In genomic region chr14:75604979-75605825, GRCh38 we compare ENCODE assay signal across 11 cellular contexts. TPM values are rescaled to one million over a fixed set of nuclear protein-coding genes. Genes with fewer than 3 reads are reported as not detected.
DNase-seq lines count a peak whose midpoint lies in the region; ATAC-seq and TF ChIP-seq lines count a peak whose summit lies in the region.
"Had no signal": no experiment of that assay in that cellular context is flagged by ENCODE, and none has a peak within 500 bp of the region (broad histone marks: within the 10 kb centered on the region; RNA-seq: fewer than 3 reads in every experiment).

No MANE protein-coding gene starts in this region.

- peak overlapping the region; percentile 8 for H3K9ac ChIP-seq in HUES6 (ENCODE audit: low read length)

- no peak for ATAC-seq in HG03565 (IDR thresholded peaks at IDR 0.05; ENCODE audit: unreplicated experiment)

- intact Hi-C loops in adrenal gland (cut with DNase I), result no loop called here

- no peak for TF ChIP-seq POLR2A in adrenal gland (IDR thresholded peaks at IDR 0.05)

- H3K27ac ChIP-seq in HUES6 (ENCODE audit: low read depth, low read length) (no peak overlapping the region), adrenal gland (peak overlapping the region in 4 of 5 donors; percentile 16 to 81 (median 34)), right atrium auricular region (peak overlapping the region; percentile 21 to 35)
- H3K27ac ChIP-seq: ovary, uterus had no signal

- H3K27me3 ChIP-seq in HUES6 (ENCODE audit: control insufficient read depth, insufficient read depth, low read length) (no peaks in the 10 kb centered on the region), adrenal gland (no peaks in the 10 kb centered on the region), right atrium auricular region (no peaks in the 10 kb centered on the region)
- H3K27me3 ChIP-seq: ovary, uterus had no signal

- no peak overlapping the region for H3K4me3 ChIP-seq in HUES6 (ENCODE audit: low read depth, low read length)
- H3K4me3 ChIP-seq in adrenal gland, result no peak overlapping the region
- peak overlapping the region in 1 of 2 donors; percentile 18 for H3K4me3 ChIP-seq in right atrium auricular region
- H3K4me3 ChIP-seq: ovary, uterus had no signal

- no peaks in the 10 kb centered on the region for H3K36me3 ChIP-seq in HUES6 (ENCODE audit: control insufficient read depth, insufficient read depth, low read length)
- no peaks in the 10 kb centered on the region for H3K36me3 ChIP-seq in adrenal gland (replicated peaks in 1 of 2)
- H3K36me3 ChIP-seq in right atrium auricular region, result no peaks in the 10 kb centered on the region
- H3K36me3 ChIP-seq: ovary, uterus had no signal

- DNase-seq in adrenal gland (peak in 5 of 7 donors; percentile 20 to 62 (median 34)), right atrium auricular region (ENCODE audit: low spot score) (peak; percentile 65), renal cortical epithelial cell (ENCODE audit: low read depth) (peak; percentile 54), NCI-H2227 treated with DMSO at 0.1 percent for 48 hours (lab: John Stamatoyannopoulos, UW) (no peak), NCI-H748 treated with DMSO at 0.1 percent for 48 hours (lab: John Stamatoyannopoulos, UW) (no peak), HUDEP-2 (lab: John Stamatoyannopoulos, UW; ENCODE audit: unreplicated experiment in 76 of 76) (no peak)
- DNase-seq: activated naive CD4-positive, alpha-beta T cell; uterus had no signal

- no peaks in the 10 kb centered on the region; the same call in 1 of the 2 replicates for H3K4me1 ChIP-seq in HUES6 (ENCODE audit: control insufficient read depth, insufficient read depth, low read length)
- peaks cover 14 to 28% of the 10 kb centered on the region in 2 donors for H3K4me1 ChIP-seq in adrenal gland (replicated peaks in 1 of 2)
- H3K4me1 ChIP-seq in right atrium auricular region, result peaks cover 0 to 29% of the 10 kb centered on the region in 2 donors
- H3K4me1 ChIP-seq: uterus had no signal

- TF ChIP-seq CTCF in adrenal gland (IDR thresholded peaks at IDR 0.05), result no peak
- TF ChIP-seq CTCF in right atrium auricular region (IDR thresholded peaks at IDR 0.05), result no peak

- H3K9me3 ChIP-seq in HUES6 (ENCODE audit: control insufficient read depth, insufficient read depth, low read depth, low read length) (no peaks in the 10 kb centered on the region), adrenal gland (replicated peaks in 1 of 3) (no peaks in the 10 kb centered on the region), right atrium auricular region (no peaks in the 10 kb centered on the region)
- H3K9me3 ChIP-seq: ovary, uterus had no signal

- 62 to 70% (median 67%) methylated on average over 11 of the region's 11 CpGs for WGBS in adrenal gland, 4 donors

RNA-seq across cellular contexts. Expression of gene FLVCR2, which starts 26.8 kb away (rescaled TPM):
- total RNA-seq in adrenal gland (100 to 1,000 TPM in 1 of 8 donors, 10 to 100 TPM in 7; 18.0 to 428 (median 26.2) TPM), right atrium auricular region (1 to 10 TPM; 2.2 to 5.5 TPM), renal cortical epithelial cell (1.2 and 3.4 TPM in 2 replicates)
- 10 to 100 TPM in 2 of 3 donors, 1 to 10 TPM in 1; 8.8 to 29.9 (median 13.0) TPM for polyA plus RNA-seq in adrenal gland

RNA-seq across cellular contexts. Expression of gene ERG28, which starts 55.5 kb away (rescaled TPM):
- 10 to 100 TPM; 12.1 to 49.5 (median 21.6) TPM for total RNA-seq in adrenal gland
- polyA plus RNA-seq in adrenal gland, result 100 to 1,000 TPM in 1 of 3 donors, 10 to 100 TPM in 2; 33.9 to 106 (median 46.1) TPM
- 1 to 10 TPM; 5.3 to 7.1 TPM for total RNA-seq in right atrium auricular region
- total RNA-seq in renal cortical epithelial cell, result 4.3 and 6.9 TPM in 2 replicates

RNA-seq across cellular contexts. Expression of gene TTLL5, which starts 55.8 kb away (rescaled TPM):
- total RNA-seq in adrenal gland, result 10 to 100 TPM; 13.5 to 34.0 (median 24.1) TPM
- 10 to 100 TPM; 12.7 to 30.1 (median 18.6) TPM for polyA plus RNA-seq in adrenal gland
- 10 to 100 TPM; 15.3 to 22.6 TPM for total RNA-seq in right atrium auricular region
- total RNA-seq in renal cortical epithelial cell, result 16.5 and 34.1 TPM in 2 replicates

Comparison
In these comparisons a context has a peak if more than half of its experiments do, and no peak if none do; other contexts are left out.
1. DNase-seq: peak in adrenal gland (5 of 7), right atrium auricular region (single experiment) and renal cortical epithelial cell (single experiment); none in NCI-H2227 treated with DMSO at 0.1 percent for 48 hours (single experiment), NCI-H748 treated with DMSO at 0.1 percent for 48 hours (single experiment) and HUDEP-2 (0 of 76).